ENCODE assay signal across 16 cellular contexts in genomic region chr10:71804067-71804466, GRCh38. TPM values are rescaled to one million over a fixed set of nuclear protein-coding genes. Genes with fewer than 3 reads are reported as not detected.
DNase-seq lines count a peak whose midpoint lies in the region; ATAC-seq lines count a peak whose summit lies in the region.
"Had no signal": no experiment of that assay in that cellular context is flagged by ENCODE, and none has a peak within 500 bp of the region (broad histone marks: within the 10 kb centered on the region; RNA-seq: fewer than 3 reads in every experiment).

No MANE protein-coding gene starts in this region.

- intact Hi-C loops in dendritic cell treated with granulocyte-macrophage colony-stimulating factor and Interleukin-4, amounts not matched to agents 40 ng/mL and 50 ng/mL, for 4 days (cut with micrococcal nuclease) = no loop called here

- DNase-seq in activated naive CD8-positive, alpha-beta T cell treated with anti-CD3 and anti-CD28 coated beads, Interleukin-2, amount 50 U/mL, for 24 hours = no peak
- peak; percentile 37 for DNase-seq in NCI-H82 (lab: John Stamatoyannopoulos, UW)
- peak; percentile 39 for DNase-seq in superior temporal gyrus (ENCODE audit: extremely low spot score)
- DNase-seq in activated CD4-positive, alpha-beta memory T cell treated with anti-CD3 and anti-CD28 coated beads, Interleukin-2, amount 10 ng/mL, durations not matched to agents 7 days and 5 days = no peak
- no peak for DNase-seq in T1000 (lab: John Stamatoyannopoulos, UW)
- DNase-seq: activated CD4-positive, alpha-beta T cell treated with anti-CD3 and anti-CD28 coated beads, Interleukin-2, amount 50 U/mL, for 1 hour; activated naive CD4-positive, alpha-beta T cell treated with anti-CD3 and anti-CD28 coated beads, Interleukin-2, amount 10 ng/mL, durations not matched to agents 7 days and 5 days; CD4-positive, alpha-beta T cell; kidney glomerular epithelial cell; T-helper 9 cell had no signal

- H3K36me3 Mint-ChIP-seq in activated naive CD8-positive, alpha-beta T cell = peaks cover 3% of the 10 kb centered on the region
- H3K36me3 Mint-ChIP-seq in activated naive CD8-positive, alpha-beta T cell treated with anti-CD3 and anti-CD28 coated beads, Interleukin-2, amount 50 U/mL, for 24 hours (ENCODE audit: low read depth) = no peaks in the 10 kb centered on the region
- peaks cover 20% of the 10 kb centered on the region for H3K36me3 Mint-ChIP-seq in dendritic cell treated with granulocyte-macrophage colony-stimulating factor and Interleukin-4, amounts not matched to agents 40 ng/mL and 50 ng/mL, for 4 days (ENCODE audit: low read depth)
- no peaks in the 10 kb centered on the region for H3K36me3 Mint-ChIP-seq in activated CD4-positive, alpha-beta memory T cell treated with anti-CD3 and anti-CD28 coated beads, Interleukin-2, amount 10 ng/mL, durations not matched to agents 7 days and 5 days (ENCODE audit: low read depth)
- H3K36me3 Mint-ChIP-seq: activated naive CD4-positive, alpha-beta T cell treated with anti-CD3 and anti-CD28 coated beads, Interleukin-2, amount 10 ng/mL, durations not matched to agents 7 days and 5 days; type B pancreatic cell had no signal

- no peaks in the 10 kb centered on the region for H3K4me1 Mint-ChIP-seq in activated naive CD8-positive, alpha-beta T cell (ENCODE audit: low read depth)
- peaks cover 2% of the 10 kb centered on the region for H3K4me1 Mint-ChIP-seq in activated naive CD8-positive, alpha-beta T cell treated with anti-CD3 and anti-CD28 coated beads, Interleukin-2, amount 50 U/mL, for 24 hours
- peaks cover 88% of the 10 kb centered on the region for H3K4me1 Mint-ChIP-seq in dendritic cell treated with granulocyte-macrophage colony-stimulating factor and Interleukin-4, amounts not matched to agents 40 ng/mL and 50 ng/mL, for 4 days (ENCODE audit: low read depth)
- no peaks in the 10 kb centered on the region for H3K4me1 Mint-ChIP-seq in activated CD4-positive, alpha-beta memory T cell treated with anti-CD3 and anti-CD28 coated beads, Interleukin-2, amount 10 ng/mL, durations not matched to agents 7 days and 5 days
- H3K4me1 Mint-ChIP-seq: activated naive CD4-positive, alpha-beta T cell treated with anti-CD3 and anti-CD28 coated beads, Interleukin-2, amount 10 ng/mL, durations not matched to agents 7 days and 5 days had no signal

- H3K27me3 Mint-ChIP-seq in activated naive CD8-positive, alpha-beta T cell = no peaks in the 10 kb centered on the region
- no peaks in the 10 kb centered on the region for H3K27me3 Mint-ChIP-seq in activated naive CD8-positive, alpha-beta T cell treated with anti-CD3 and anti-CD28 coated beads, Interleukin-2, amount 50 U/mL, for 24 hours
- no peaks in the 10 kb centered on the region for H3K27me3 Mint-ChIP-seq in dendritic cell treated with granulocyte-macrophage colony-stimulating factor and Interleukin-4, amounts not matched to agents 40 ng/mL and 50 ng/mL, for 4 days
- H3K27me3 Mint-ChIP-seq in activated CD4-positive, alpha-beta memory T cell treated with anti-CD3 and anti-CD28 coated beads, Interleukin-2, amount 10 ng/mL, durations not matched to agents 7 days and 5 days = peaks cover 1% of the 10 kb centered on the region
- H3K27me3 Mint-ChIP-seq: CD4-positive, alpha-beta T cell; stimulated activated naive CD8-positive, alpha-beta T cell treated with anti-CD3 and anti-CD28 coated beads, Interleukin-15, Interleukin-2, amounts not matched to agents 100 ng/mL and 50 ng/mL, for 24 hours had no signal

- CTCF ChIA-PET in activated CD4-positive, alpha-beta memory T cell treated with anti-CD3 and anti-CD28 coated beads, Interleukin-2, amount 10 ng/mL, durations not matched to agents 7 days and 5 days (lab: Charles Lee) = interaction anchor here (0.7 kb wide), 1 partner anchor 93 kb away, joined by 4 read pairs; no protein-coding TSS in a partner anchor

- POLR2A ChIA-PET in activated CD4-positive, alpha-beta memory T cell treated with anti-CD3 and anti-CD28 coated beads, Interleukin-2, amount 10 ng/mL, durations not matched to agents 7 days and 5 days (lab: Charles Lee) = no interaction called here

- ATAC-seq in activated naive CD8-positive, alpha-beta T cell treated with anti-CD3 and anti-CD28 coated beads, Interleukin-2, amount 50 U/mL, for 24 hours = no peak
- no peak for ATAC-seq in GM19467 (IDR thresholded peaks at IDR 0.05; ENCODE audit: unreplicated experiment)
- ATAC-seq: A549 had no signal

- no peak overlapping the region for H3K4me3 Mint-ChIP-seq in activated naive CD8-positive, alpha-beta T cell
- no peak overlapping the region for H3K4me3 Mint-ChIP-seq in activated naive CD8-positive, alpha-beta T cell treated with anti-CD3 and anti-CD28 coated beads, Interleukin-2, amount 50 U/mL, for 24 hours
- H3K4me3 Mint-ChIP-seq in dendritic cell treated with granulocyte-macrophage colony-stimulating factor and Interleukin-4, amounts not matched to agents 40 ng/mL and 50 ng/mL, for 4 days = no peak overlapping the region
- no peak overlapping the region for H3K4me3 Mint-ChIP-seq in activated CD4-positive, alpha-beta memory T cell treated with anti-CD3 and anti-CD28 coated beads, Interleukin-2, amount 10 ng/mL, durations not matched to agents 7 days and 5 days
- H3K4me3 Mint-ChIP-seq: activated naive CD4-positive, alpha-beta T cell treated with anti-CD3 and anti-CD28 coated beads, Interleukin-2, amount 10 ng/mL, durations not matched to agents 7 days and 5 days; CD4-positive, alpha-beta T cell; stimulated activated naive CD8-positive, alpha-beta T cell treated with anti-CD3 and anti-CD28 coated beads, Interleukin-15, Interleukin-2, amounts not matched to agents 100 ng/mL and 50 ng/mL, for 24 hours; type B pancreatic cell had no signal

- peak overlapping the region; percentile 4 for H3K27ac Mint-ChIP-seq in activated naive CD8-positive, alpha-beta T cell
- no peak overlapping the region for H3K27ac Mint-ChIP-seq in activated naive CD8-positive, alpha-beta T cell treated with anti-CD3 and anti-CD28 coated beads, Interleukin-2, amount 50 U/mL, for 24 hours
- peak overlapping the region; percentile 42 for H3K27ac Mint-ChIP-seq in dendritic cell treated with granulocyte-macrophage colony-stimulating factor and Interleukin-4, amounts not matched to agents 40 ng/mL and 50 ng/mL, for 4 days
- H3K27ac Mint-ChIP-seq in activated CD4-positive, alpha-beta memory T cell treated with anti-CD3 and anti-CD28 coated beads, Interleukin-2, amount 10 ng/mL, durations not matched to agents 7 days and 5 days = no peak overlapping the region
- H3K27ac Mint-ChIP-seq: activated naive CD4-positive, alpha-beta T cell treated with anti-CD3 and anti-CD28 coated beads, Interleukin-2, amount 10 ng/mL, durations not matched to agents 7 days and 5 days; CD4-positive, alpha-beta T cell; stimulated activated naive CD8-positive, alpha-beta T cell treated with anti-CD3 and anti-CD28 coated beads, Interleukin-15, Interleukin-2, amounts not matched to agents 100 ng/mL and 50 ng/mL, for 24 hours; type B pancreatic cell had no signal

- H3K9me3 Mint-ChIP-seq in activated naive CD8-positive, alpha-beta T cell (ENCODE audit: low read depth) = no peaks in the 10 kb centered on the region
- no peaks in the 10 kb centered on the region for H3K9me3 Mint-ChIP-seq in activated naive CD8-positive, alpha-beta T cell treated with anti-CD3 and anti-CD28 coated beads, Interleukin-2, amount 50 U/mL, for 24 hours
- no peaks in the 10 kb centered on the region for H3K9me3 Mint-ChIP-seq in dendritic cell treated with granulocyte-macrophage colony-stimulating factor and Interleukin-4, amounts not matched to agents 40 ng/mL and 50 ng/mL, for 4 days
- no peaks in the 10 kb centered on the region for H3K9me3 Mint-ChIP-seq in activated CD4-positive, alpha-beta memory T cell treated with anti-CD3 and anti-CD28 coated beads, Interleukin-2, amount 10 ng/mL, durations not matched to agents 7 days and 5 days
- H3K9me3 Mint-ChIP-seq: activated naive CD4-positive, alpha-beta T cell treated with anti-CD3 and anti-CD28 coated beads, Interleukin-2, amount 10 ng/mL, durations not matched to agents 7 days and 5 days; CD4-positive, alpha-beta T cell; stimulated activated naive CD8-positive, alpha-beta T cell treated with anti-CD3 and anti-CD28 coated beads, Interleukin-15, Interleukin-2, amounts not matched to agents 100 ng/mL and 50 ng/mL, for 24 hours; type B pancreatic cell had no signal

RNA-seq across cellular contexts. Expression of gene VSIR, which starts 30.7 kb away (rescaled TPM):
- 100 to 1,000 TPM; 109 TPM for total RNA-seq in activated CD4-positive, alpha-beta memory T cell treated with anti-CD3 and anti-CD28 coated beads, Interleukin-2, amount 10 ng/mL, durations not matched to agents 7 days and 5 days

RNA-seq across cellular contexts. Expression of gene PSAP, which starts 47.0 kb away (rescaled TPM):
- total RNA-seq in activated CD4-positive, alpha-beta memory T cell treated with anti-CD3 and anti-CD28 coated beads, Interleukin-2, amount 10 ng/mL, durations not matched to agents 7 days and 5 days = 100 to 1,000 TPM; 176 to 178 TPM

Comparison
In these comparisons a context has a peak if more than half of its experiments do, and no peak if none do; other contexts are left out.
1. H3K27ac Mint-ChIP-seq: peak in activated naive CD8-positive, alpha-beta T cell (single experiment) and dendritic cell treated with granulocyte-macrophage colony-stimulating factor and Interleukin-4, amounts not matched to agents 40 ng/mL and 50 ng/mL, for 4 days (single experiment); none in activated naive CD8-positive, alpha-beta T cell treated with anti-CD3 and anti-CD28 coated beads, Interleukin-2, amount 50 U/mL, for 24 hours (single experiment) and activated CD4-positive, alpha-beta memory T cell treated with anti-CD3 and anti-CD28 coated beads, Interleukin-2, amount 10 ng/mL, durations not matched to agents 7 days and 5 days (single experiment).
2. DNase-seq: peak in NCI-H82 (single experiment) and superior temporal gyrus (single experiment); none in activated naive CD8-positive, alpha-beta T cell treated with anti-CD3 and anti-CD28 coated beads, Interleukin-2, amount 50 U/mL, for 24 hours (single experiment), activated CD4-positive, alpha-beta memory T cell treated with anti-CD3 and anti-CD28 coated beads, Interleukin-2, amount 10 ng/mL, durations not matched to agents 7 days and 5 days (single experiment) and T1000 (single experiment).